ENCODE assay signal across 8 cellular contexts in the genomic region with DNA sequence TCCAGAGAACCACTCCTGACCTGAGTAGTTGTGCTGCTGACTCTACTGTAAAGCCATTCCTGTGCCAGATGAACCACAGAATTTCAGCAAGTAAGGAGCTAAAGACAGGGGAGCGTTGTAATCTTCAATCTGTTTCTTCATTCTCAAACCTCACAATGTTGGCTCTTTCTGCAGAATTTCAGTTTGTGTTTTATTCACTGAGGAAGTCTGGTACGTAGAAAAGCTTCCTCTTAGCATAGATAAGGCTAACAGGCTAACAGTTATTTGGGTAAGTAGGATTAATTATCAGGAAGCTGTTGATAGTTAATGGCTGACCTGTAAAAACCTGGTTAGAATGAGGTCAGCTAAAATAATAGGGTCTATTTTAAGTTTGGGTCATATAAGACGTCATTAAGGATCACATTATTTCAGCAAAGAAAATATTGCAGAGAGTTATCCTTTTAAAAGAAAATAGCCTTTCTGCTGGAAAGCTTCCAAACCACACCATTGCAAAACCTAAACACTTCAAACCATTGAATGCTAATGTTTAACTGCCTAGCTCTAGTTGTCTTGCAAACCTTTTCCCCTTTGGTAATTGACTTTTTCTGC. TPM values are rescaled to one million over a fixed set of nuclear protein-coding genes. Genes with fewer than 3 reads are reported as not detected.
DNase-seq lines count a peak whose midpoint lies in the region; ATAC-seq and TF ChIP-seq lines count a peak whose summit lies in the region.

No MANE protein-coding gene starts in this region.

- H3K27me3 Mint-ChIP-seq in immature natural killer cell (ENCODE audit: low read depth in 3 of 3): peaks cover 0 to 5% (median 3%) of the 10 kb centered on the region in 3 donors

- H3K9me3 ChIP-seq in vagina: no peaks in the 10 kb centered on the region

- H3K36me3 Mint-ChIP-seq in immature natural killer cell: peaks cover 0 to 4% (median 0%) of the 10 kb centered on the region in 3 donors

- H3K27ac ChIP-seq in vagina: peak overlapping the region; percentile 21

- H3K9me3 Mint-ChIP-seq in immature natural killer cell: peaks cover 0 to 2% (median 0%) of the 10 kb centered on the region in 6 donors

- no peaks in the 10 kb centered on the region for H3K27me3 ChIP-seq in vagina

- H3K36me3 ChIP-seq in vagina: no peaks in the 10 kb centered on the region

- H3K4me1 Mint-ChIP-seq in immature natural killer cell: peaks cover 0 to 4% of the 10 kb centered on the region in 2 donors

- no peak for ATAC-seq in GM18502 (IDR thresholded peaks at IDR 0.05; ENCODE audit: poor library complexity, unreplicated experiment)

- TF ChIP-seq CTCF in HFF-Myc (IDR thresholded peaks at IDR 0.05; ENCODE audit: low read depth, low read length, missing control alignments) (no peak), vagina (IDR thresholded peaks at IDR 0.05) (no peak)

- intact Hi-C loops in vagina (cut with DNase I): loop anchor here (10.0 kb wide), 1 partner anchor 128 kb away; no protein-coding TSS in a partner anchor

- H3K4me3 ChIP-seq in HFF-Myc (replicated peaks; ENCODE audit: low read depth, low read length) (no peak overlapping the region), vagina (no peak overlapping the region)

- H3K27ac Mint-ChIP-seq in immature natural killer cell: no peak overlapping the region

- no peak overlapping the region for H3K4me3 Mint-ChIP-seq in immature natural killer cell

- H3K4me1 ChIP-seq in vagina: peaks cover 20% of the 10 kb centered on the region

- peak; percentile 61 for DNase-seq in CD1c-positive myeloid dendritic cell (ENCODE audit: extremely low spot score)
- peak; percentile 88 for DNase-seq in HFF-Myc (ENCODE audit: extremely low read depth, low read depth)
- peak; percentile 82 for DNase-seq in NOMO-1 treated with dmso at 0.1 percent for 144 hours (lab: John Stamatoyannopoulos, UW; ENCODE audit: unreplicated experiment)
- peak; percentile 71 for DNase-seq in foreskin melanocyte
- DNase-seq in vagina (ENCODE audit: extremely low spot score in 2 of 2): no peak
- no peak for DNase-seq in NCI-H128 (lab: John Stamatoyannopoulos, UW; ENCODE audit: unreplicated experiment)
- DNase-seq in immature natural killer cell: no peak

- TF ChIP-seq POLR2A in vagina (IDR thresholded peaks at IDR 0.05): no peak

RNA-seq across cellular contexts. Expression of gene TENT5A, which starts 14.1 kb away (rescaled TPM):
- 20.6 TPM for total RNA-seq in vagina
- 10 to 100 TPM in 2 of 3 donors, 1 to 10 TPM in 1; 8.0 to 12.8 (median 10.7) TPM for polyA plus RNA-seq in immature natural killer cell

Comparison
In these comparisons a context has a peak if more than half of its experiments do, and no peak if none do; other contexts are left out.
1. DNase-seq: peak in CD1c-positive myeloid dendritic cell (single experiment), HFF-Myc (single experiment), NOMO-1 treated with dmso at 0.1 percent for 144 hours (single experiment) and foreskin melanocyte (single experiment); none in vagina (0 of 2), NCI-H128 (single experiment) and immature natural killer cell (0 of 3).